ENCODE assay signal across 1 cellular context in the genomic region with DNA sequence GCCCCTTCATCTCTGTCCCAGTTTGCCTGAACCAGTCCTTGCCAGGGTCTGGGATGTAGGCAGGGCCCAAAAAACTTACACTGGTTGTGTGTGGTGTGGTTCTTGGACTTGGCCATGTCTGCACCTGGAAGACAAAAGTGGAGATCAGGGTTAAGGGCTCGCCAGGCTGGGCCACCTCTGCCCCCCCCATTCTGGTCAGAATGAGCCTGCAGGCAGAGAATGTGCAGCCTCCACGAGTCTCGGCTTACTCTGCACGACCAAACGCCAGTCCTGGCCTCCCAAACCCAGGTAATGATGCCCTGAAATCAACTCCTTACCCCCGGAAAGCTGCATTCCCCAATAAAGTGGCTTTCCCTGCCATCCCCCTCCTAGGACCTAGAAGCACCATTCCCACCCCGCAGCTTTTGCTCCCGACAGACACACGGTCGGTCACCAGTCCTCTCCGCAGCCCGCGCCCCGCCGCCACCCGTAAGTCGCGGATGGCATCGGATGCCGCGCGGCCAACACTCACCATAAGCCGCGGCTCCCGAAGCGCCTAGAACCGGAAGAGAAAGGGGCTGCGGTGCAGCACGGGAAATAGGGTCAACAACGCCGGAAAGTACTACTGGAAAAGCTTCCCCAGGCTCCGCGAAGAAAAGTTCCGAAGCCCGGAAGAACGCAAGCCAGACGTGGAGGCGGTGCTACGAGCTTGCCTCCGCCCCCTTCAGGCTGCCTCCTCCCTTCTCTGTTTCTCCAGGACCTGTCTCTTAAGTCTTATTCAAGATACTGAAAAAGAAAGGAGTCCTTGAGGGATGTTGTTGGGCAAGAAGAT.
TF ChIP-seq lines count a peak whose summit lies in the region.

A gene (minus strand): TSS at position 550 of the 811 bp plus-strand sequence. CDS start 434 bp downstream, at position 116.

TF ChIP-seq in K562, 482 proteins besides CTCF, POLR2A, EP300 and RAD21 (continued from another document and continues in another):
- TF ChIP-seq, protein P1, sequence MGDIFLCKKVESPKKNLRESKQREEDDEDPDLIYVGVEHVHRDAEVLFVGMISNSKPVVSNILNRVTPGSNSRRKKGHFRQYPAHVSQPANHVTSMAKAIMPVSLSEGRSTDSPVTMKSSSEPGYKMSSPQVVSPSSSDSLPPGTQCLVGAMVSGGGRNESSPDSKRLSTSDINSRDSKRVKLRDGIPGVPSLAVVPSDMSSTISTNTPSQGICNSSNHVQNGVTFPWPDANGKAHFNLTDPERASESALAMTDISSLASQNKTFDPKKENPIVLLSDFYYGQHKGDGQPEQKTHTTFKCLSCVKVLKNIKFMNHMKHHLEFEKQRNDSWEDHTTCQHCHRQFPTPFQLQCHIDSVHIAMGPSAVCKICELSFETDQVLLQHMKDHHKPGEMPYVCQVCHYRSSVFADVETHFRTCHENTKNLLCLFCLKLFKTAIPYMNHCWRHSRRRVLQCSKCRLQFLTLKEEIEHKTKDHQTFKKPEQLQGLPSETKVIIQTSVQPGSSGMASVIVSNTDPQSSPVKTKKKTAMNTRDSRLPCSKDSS (IDR thresholded peaks at IDR 0.05; ENCODE audit: low read depth, partially characterized antibody): no peak
- TF ChIP-seq, protein P2, sequence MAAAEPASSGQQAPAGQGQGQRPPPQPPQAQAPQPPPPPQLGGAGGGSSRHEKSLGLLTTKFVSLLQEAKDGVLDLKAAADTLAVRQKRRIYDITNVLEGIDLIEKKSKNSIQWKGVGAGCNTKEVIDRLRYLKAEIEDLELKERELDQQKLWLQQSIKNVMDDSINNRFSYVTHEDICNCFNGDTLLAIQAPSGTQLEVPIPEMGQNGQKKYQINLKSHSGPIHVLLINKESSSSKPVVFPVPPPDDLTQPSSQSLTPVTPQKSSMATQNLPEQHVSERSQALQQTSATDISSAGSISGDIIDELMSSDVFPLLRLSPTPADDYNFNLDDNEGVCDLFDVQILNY (CRISPR knock-in tag; IDR thresholded peaks at IDR 0.05): peak; percentile 75; the same call in 1 of the 2 replicates
- TF ChIP-seq ZNF143 (CRISPR knock-in tag; IDR thresholded peaks at IDR 0.05) (peak; percentile 75), ZNF436 (CRISPR knock-in tag; IDR thresholded peaks at IDR 0.05) (no peak), ZC3H8 (IDR thresholded peaks at IDR 0.05) (no peak), CAMTA2 (CRISPR knock-in tag; conservative IDR thresholded peaks at IDR 0.05) (no peak), ETV5 (CRISPR knock-in tag; IDR thresholded peaks at IDR 0.05; ENCODE audit: low read depth) (peak; percentile 93), STAG1 (CRISPR knock-in tag; IDR thresholded peaks at IDR 0.05; ENCODE audit: borderline replicate concordance) (no peak), GABPB2 (CRISPR knock-in tag; conservative IDR thresholded peaks at IDR 0.05) (no peak), ZNF408 (CRISPR knock-in tag; IDR thresholded peaks at IDR 0.05; ENCODE audit: low read depth) (no peak), TCF7 (IDR thresholded peaks at IDR 0.05; ENCODE audit: borderline replicate concordance) (no peak), GATAD2A (IDR thresholded peaks at IDR 0.05) (0 out of 2 replicates have a peak, but pooled peaks have one; percentile 50), ILK (tag; IDR thresholded peaks at IDR 0.05; ENCODE audit: borderline replicate concordance, low read depth) (no peak), ZBTB8A (IDR thresholded peaks at IDR 0.05; ENCODE audit: partially characterized antibody) (no peak), MEF2A (IDR thresholded peaks at IDR 0.05; ENCODE audit: control insufficient read depth, low read depth, low read length) (no peak), ZNF165 (CRISPR knock-in tag; IDR thresholded peaks at IDR 0.05; ENCODE audit: borderline replicate concordance) (no peak), ZBTB7A (IDR thresholded peaks at IDR 0.05; ENCODE audit: borderline replicate concordance, control insufficient read depth, low read depth, low read length) (no peak), GTF2F1 (IDR thresholded peaks at IDR 0.05; ENCODE audit: low read depth, low read length) (peak; percentile 92), DIDO1 (tag; IDR thresholded peaks at IDR 0.05; ENCODE audit: low read depth) (peak; percentile 89), ZNF347 (CRISPR knock-in tag; IDR thresholded peaks at IDR 0.05; ENCODE audit: low read depth) (no peak), KLF1 (tag; IDR thresholded peaks at IDR 0.05) (peak; percentile 58; the same call in 1 of the 2 replicates), ZNF133 (CRISPR knock-in tag; IDR thresholded peaks at IDR 0.05) (no peak), JUND (IDR thresholded peaks at IDR 0.05; ENCODE audit: borderline replicate concordance, low read depth, low read length) (peak; percentile 68), JUND (tag; IDR thresholded peaks at IDR 0.05; ENCODE audit: borderline replicate concordance, low read depth, low read length) (no peak; the same call in 2 of the 3 replicates), EP400 (IDR thresholded peaks at IDR 0.05) (peak; percentile 98), ZNF76 (CRISPR knock-in tag; IDR thresholded peaks at IDR 0.05; ENCODE audit: borderline replicate concordance) (peak; percentile 60; the same call in 1 of the 2 replicates), RBBP5 (IDR thresholded peaks at IDR 0.05; ENCODE audit: borderline replicate concordance, insufficient read depth, low read length, poor library complexity, severe bottlenecking) (peak; percentile 95), NRF1 (conservative IDR thresholded peaks at IDR 0.05 in 1 of 2, IDR thresholded peaks at IDR 0.05 in 1 of 2) (0 out of 4 replicates have a peak, but pooled peaks of 1 of the 2 experiments have one; percentile 15), RCOR1 (IDR thresholded peaks at IDR 0.05; ENCODE audit: borderline replicate concordance in 1 of 2, low read depth in 2 of 2, low read length in 2 of 2) (peak in 1 of 2 experiments; percentile 32; a peak in 1 of 4 replicates), HDAC1 (IDR thresholded peaks at IDR 0.05) (peak in 1 of 2 experiments; percentile 70; a peak in 2 of 4 replicates), ETV1 (tag; conservative IDR thresholded peaks at IDR 0.05; ENCODE audit: low read depth) (peak; percentile 96), ADNP (tag; IDR thresholded peaks at IDR 0.05) (no peak), NCOA6 (IDR thresholded peaks at IDR 0.05) (no peak), XRCC4 (IDR thresholded peaks at IDR 0.05; ENCODE audit: extremely low read depth, insufficient read depth, insufficient read length) (no peak)
- TF ChIP-seq, protein P3, sequence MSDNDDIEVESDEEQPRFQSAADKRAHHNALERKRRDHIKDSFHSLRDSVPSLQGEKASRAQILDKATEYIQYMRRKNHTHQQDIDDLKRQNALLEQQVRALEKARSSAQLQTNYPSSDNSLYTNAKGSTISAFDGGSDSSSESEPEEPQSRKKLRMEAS (CRISPR knock-in tag; IDR thresholded peaks at IDR 0.05): peak; percentile 76; the same call in 1 of the 2 replicates
- TF ChIP-seq, protein P4, sequence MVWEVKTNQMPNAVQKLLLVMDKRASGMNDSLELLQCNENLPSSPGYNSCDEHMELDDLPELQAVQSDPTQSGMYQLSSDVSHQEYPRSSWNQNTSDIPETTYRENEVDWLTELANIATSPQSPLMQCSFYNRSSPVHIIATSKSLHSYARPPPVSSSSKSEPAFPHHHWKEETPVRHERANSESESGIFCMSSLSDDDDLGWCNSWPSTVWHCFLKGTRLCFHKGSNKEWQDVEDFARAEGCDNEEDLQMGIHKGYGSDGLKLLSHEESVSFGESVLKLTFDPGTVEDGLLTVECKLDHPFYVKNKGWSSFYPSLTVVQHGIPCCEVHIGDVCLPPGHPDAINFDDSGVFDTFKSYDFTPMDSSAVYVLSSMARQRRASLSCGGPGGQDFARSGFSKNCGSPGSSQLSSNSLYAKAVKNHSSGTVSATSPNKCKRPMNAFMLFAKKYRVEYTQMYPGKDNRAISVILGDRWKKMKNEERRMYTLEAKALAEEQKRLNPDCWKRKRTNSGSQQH (CRISPR knock-in tag; IDR thresholded peaks at IDR 0.05): 0 out of 2 replicates have a peak, but pooled peaks have one; percentile 42
- TF ChIP-seq, protein P5, sequence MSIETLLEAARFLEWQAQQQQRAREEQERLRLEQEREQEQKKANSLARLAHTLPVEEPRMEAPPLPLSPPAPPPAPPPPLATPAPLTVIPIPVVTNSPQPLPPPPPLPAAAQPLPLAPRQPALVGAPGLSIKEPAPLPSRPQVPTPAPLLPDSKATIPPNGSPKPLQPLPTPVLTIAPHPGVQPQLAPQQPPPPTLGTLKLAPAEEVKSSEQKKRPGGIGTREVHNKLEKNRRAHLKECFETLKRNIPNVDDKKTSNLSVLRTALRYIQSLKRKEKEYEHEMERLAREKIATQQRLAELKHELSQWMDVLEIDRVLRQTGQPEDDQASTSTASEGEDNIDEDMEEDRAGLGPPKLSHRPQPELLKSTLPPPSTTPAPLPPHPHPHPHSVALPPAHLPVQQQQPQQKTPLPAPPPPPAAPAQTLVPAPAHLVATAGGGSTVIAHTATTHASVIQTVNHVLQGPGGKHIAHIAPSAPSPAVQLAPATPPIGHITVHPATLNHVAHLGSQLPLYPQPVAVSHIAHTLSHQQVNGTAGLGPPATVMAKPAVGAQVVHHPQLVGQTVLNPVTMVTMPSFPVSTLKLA (conservative IDR thresholded peaks at IDR 0.05): peak in 1 of 2 experiments; percentile 70; a peak in 2 of 4 replicates
- TF ChIP-seq, protein P6, sequence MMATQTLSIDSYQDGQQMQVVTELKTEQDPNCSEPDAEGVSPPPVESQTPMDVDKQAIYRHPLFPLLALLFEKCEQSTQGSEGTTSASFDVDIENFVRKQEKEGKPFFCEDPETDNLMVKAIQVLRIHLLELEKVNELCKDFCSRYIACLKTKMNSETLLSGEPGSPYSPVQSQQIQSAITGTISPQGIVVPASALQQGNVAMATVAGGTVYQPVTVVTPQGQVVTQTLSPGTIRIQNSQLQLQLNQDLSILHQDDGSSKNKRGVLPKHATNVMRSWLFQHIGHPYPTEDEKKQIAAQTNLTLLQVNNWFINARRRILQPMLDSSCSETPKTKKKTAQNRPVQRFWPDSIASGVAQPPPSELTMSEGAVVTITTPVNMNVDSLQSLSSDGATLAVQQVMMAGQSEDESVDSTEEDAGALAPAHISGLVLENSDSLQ (IDR thresholded peaks at IDR 0.05): peak; percentile 74
- TF ChIP-seq, protein P7, sequence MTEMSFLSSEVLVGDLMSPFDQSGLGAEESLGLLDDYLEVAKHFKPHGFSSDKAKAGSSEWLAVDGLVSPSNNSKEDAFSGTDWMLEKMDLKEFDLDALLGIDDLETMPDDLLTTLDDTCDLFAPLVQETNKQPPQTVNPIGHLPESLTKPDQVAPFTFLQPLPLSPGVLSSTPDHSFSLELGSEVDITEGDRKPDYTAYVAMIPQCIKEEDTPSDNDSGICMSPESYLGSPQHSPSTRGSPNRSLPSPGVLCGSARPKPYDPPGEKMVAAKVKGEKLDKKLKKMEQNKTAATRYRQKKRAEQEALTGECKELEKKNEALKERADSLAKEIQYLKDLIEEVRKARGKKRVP (CRISPR knock-in tag; IDR thresholded peaks at IDR 0.05): 0 out of 2 replicates have a peak, but pooled peaks have one; percentile 36
- TF ChIP-seq, protein P8, sequence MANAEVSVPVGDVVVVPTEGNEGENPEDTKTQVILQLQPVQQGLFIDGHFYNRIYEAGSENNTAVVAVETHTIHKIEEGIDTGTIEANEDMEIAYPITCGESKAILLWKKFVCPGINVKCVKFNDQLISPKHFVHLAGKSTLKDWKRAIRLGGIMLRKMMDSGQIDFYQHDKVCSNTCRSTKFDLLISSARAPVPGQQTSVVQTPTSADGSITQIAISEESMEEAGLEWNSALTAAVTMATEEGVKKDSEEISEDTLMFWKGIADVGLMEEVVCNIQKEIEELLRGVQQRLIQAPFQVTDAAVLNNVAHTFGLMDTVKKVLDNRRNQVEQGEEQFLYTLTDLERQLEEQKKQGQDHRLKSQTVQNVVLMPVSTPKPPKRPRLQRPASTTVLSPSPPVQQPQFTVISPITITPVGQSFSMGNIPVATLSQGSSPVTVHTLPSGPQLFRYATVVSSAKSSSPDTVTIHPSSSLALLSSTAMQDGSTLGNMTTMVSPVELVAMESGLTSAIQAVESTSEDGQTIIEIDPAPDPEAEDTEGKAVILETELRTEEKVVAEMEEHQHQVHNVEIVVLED (CRISPR knock-in tag; IDR thresholded peaks at IDR 0.05): no peak
- TF ChIP-seq, protein P9, sequence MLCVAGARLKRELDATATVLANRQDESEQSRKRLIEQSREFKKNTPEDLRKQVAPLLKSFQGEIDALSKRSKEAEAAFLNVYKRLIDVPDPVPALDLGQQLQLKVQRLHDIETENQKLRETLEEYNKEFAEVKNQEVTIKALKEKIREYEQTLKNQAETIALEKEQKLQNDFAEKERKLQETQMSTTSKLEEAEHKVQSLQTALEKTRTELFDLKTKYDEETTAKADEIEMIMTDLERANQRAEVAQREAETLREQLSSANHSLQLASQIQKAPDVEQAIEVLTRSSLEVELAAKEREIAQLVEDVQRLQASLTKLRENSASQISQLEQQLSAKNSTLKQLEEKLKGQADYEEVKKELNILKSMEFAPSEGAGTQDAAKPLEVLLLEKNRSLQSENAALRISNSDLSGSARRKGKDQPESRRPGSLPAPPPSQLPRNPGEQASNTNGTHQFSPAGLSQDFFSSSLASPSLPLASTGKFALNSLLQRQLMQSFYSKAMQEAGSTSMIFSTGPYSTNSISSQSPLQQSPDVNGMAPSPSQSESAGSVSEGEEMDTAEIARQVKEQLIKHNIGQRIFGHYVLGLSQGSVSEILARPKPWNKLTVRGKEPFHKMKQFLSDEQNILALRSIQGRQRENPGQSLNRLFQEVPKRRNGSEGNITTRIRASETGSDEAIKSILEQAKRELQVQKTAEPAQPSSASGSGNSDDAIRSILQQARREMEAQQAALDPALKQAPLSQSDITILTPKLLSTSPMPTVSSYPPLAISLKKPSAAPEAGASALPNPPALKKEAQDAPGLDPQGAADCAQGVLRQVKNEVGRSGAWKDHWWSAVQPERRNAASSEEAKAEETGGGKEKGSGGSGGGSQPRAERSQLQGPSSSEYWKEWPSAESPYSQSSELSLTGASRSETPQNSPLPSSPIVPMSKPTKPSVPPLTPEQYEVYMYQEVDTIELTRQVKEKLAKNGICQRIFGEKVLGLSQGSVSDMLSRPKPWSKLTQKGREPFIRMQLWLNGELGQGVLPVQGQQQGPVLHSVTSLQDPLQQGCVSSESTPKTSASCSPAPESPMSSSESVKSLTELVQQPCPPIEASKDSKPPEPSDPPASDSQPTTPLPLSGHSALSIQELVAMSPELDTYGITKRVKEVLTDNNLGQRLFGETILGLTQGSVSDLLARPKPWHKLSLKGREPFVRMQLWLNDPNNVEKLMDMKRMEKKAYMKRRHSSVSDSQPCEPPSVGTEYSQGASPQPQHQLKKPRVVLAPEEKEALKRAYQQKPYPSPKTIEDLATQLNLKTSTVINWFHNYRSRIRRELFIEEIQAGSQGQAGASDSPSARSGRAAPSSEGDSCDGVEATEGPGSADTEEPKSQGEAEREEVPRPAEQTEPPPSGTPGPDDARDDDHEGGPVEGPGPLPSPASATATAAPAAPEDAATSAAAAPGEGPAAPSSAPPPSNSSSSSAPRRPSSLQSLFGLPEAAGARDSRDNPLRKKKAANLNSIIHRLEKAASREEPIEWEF (CRISPR knock-in tag; IDR thresholded peaks at IDR 0.05): no peak
- TF ChIP-seq, protein P10, sequence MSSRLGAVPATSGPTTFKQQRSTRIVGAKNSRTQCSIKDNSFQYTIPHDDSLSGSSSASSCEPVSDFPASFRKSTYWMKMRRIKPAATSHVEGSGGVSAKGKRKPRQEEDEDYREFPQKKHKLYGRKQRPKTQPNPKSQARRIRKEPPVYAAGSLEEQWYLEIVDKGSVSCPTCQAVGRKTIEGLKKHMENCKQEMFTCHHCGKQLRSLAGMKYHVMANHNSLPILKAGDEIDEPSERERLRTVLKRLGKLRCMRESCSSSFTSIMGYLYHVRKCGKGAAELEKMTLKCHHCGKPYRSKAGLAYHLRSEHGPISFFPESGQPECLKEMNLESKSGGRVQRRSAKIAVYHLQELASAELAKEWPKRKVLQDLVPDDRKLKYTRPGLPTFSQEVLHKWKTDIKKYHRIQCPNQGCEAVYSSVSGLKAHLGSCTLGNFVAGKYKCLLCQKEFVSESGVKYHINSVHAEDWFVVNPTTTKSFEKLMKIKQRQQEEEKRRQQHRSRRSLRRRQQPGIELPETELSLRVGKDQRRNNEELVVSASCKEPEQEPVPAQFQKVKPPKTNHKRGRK (tag; IDR thresholded peaks at IDR 0.05): no peak
